8 cellular contexts compared by ENCODE assay signal in the genomic region with DNA sequence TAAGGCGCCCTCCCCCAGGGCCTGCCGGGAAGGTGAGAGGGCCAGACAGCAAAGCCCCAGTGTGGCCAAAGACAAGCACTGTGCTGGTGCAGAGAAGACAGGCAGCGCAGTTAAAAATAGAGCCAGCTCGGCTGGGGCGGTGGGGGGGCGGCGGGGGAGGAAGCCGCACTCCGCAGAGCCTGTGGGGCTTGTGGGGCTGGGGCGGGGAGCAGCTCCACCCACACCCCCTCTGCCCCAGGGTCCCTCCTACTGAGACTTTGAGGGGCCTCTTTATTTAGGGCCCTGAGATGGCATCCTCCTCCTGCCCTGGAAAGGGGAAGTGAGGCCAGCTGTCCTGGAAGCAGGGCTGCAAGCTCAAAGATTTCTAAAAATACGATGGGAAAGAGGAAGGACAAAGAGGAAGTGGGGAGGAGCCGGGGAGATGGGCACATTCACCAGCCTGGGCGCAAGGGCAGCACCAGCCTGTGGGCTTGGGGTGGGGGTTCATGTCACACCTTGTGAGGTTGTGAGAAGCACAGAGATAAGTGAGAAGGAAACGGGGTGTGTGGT. TPM values are rescaled to one million over a fixed set of nuclear protein-coding genes. Genes with fewer than 3 reads are reported as not detected.
A peak's percentile ranks its signal among the peaks of the same experiment; 100 is the strongest.
DNase-seq lines count a peak whose midpoint lies in the region; ATAC-seq and TF ChIP-seq lines count a peak whose summit lies in the region.

No MANE protein-coding gene starts in this region.

- TF ChIP-seq CTCF in HL-60 (IDR thresholded peaks at IDR 0.05; ENCODE audit: insufficient read depth, low read length) (no peak), suprapubic skin (IDR thresholded peaks at IDR 0.05) (no peak)

- peak; percentile 67 to 77 for ATAC-seq in right cardiac atrium

- peaks cover 0 to 46% (median 9%) of the 10 kb centered on the region in 11 experiments; a peak in 11 of 22 replicates for H3K36me3 ChIP-seq in BLaER1 treated with 17β-estradiol and CSF1 and Interleukin-3, amounts not matched to agents 10 nM and 100 nM
- H3K36me3 ChIP-seq in suprapubic skin: no peaks in the 10 kb centered on the region
- no peaks in the 10 kb centered on the region for H3K36me3 ChIP-seq in SJCRH30

- WGBS in right cardiac atrium: 18% methylated on average over 14 of the region's 14 CpGs
- WGBS in suprapubic skin: 30% methylated on average over 14 of the region's 14 CpGs

- TF ChIP-seq EP300 in suprapubic skin (IDR thresholded peaks at IDR 0.05): no peak

- H3K4me3 ChIP-seq in BLaER1 treated with 17β-estradiol and CSF1 and Interleukin-3, amounts not matched to agents 10 nM and 100 nM: peak overlapping the region; percentile 58 to 92 (median 67)
- peak overlapping the region; percentile 69 for H3K4me3 ChIP-seq in HL-60 (replicated peaks; ENCODE audit: insufficient read depth, low read length)
- H3K4me3 ChIP-seq in right cardiac atrium (ENCODE audit: low read length): peak overlapping the region; percentile 21
- H3K4me3 ChIP-seq in suprapubic skin: peak overlapping the region; percentile 39
- no peak overlapping the region for H3K4me3 ChIP-seq in SJCRH30

- H3K27ac ChIP-seq in BLaER1 treated with 17β-estradiol and CSF1 and Interleukin-3, amounts not matched to agents 10 nM and 100 nM: peak overlapping the region; percentile 87 to 95 (median 92)
- peak overlapping the region; percentile 86 for H3K27ac ChIP-seq in HL-60 (replicated peaks)
- no peak overlapping the region for H3K27ac ChIP-seq in right cardiac atrium (ENCODE audit: low read length)
- no peak overlapping the region for H3K27ac ChIP-seq in suprapubic skin
- H3K27ac ChIP-seq in SJCRH30: no peak overlapping the region

- peaks cover 69 to 100% (median 97%) of the 10 kb centered on the region in 10 experiments for H3K4me1 ChIP-seq in BLaER1 treated with 17β-estradiol and CSF1 and Interleukin-3, amounts not matched to agents 10 nM and 100 nM
- peaks cover 3% of the 10 kb centered on the region for H3K4me1 ChIP-seq in right cardiac atrium (ENCODE audit: control insufficient read depth, insufficient read depth, low read length)
- no peaks in the 10 kb centered on the region for H3K4me1 ChIP-seq in suprapubic skin
- no peaks in the 10 kb centered on the region for H3K4me1 ChIP-seq in SJCRH30

- H3K9me3 ChIP-seq in BLaER1 treated with 17β-estradiol and CSF1 and Interleukin-3, amounts not matched to agents 10 nM and 100 nM (replicated peaks in 1 of 11): peaks cover 0 to 6% (median 0%) of the 10 kb centered on the region in 11 experiments; a peak in 4 of 22 replicates
- H3K9me3 ChIP-seq in right cardiac atrium (ENCODE audit: control insufficient read depth, low read length): no peaks in the 10 kb centered on the region
- no peaks in the 10 kb centered on the region for H3K9me3 ChIP-seq in suprapubic skin
- H3K9me3 ChIP-seq in SJCRH30 (replicated peaks): no peaks in the 10 kb centered on the region

- peak overlapping the region; percentile 96 to 100 (median 99) for H3K4me2 ChIP-seq in BLaER1 treated with 17β-estradiol and CSF1 and Interleukin-3, amounts not matched to agents 10 nM and 100 nM

- peak; percentile 98 to 99 for DNase-seq in HL-60 (ENCODE audit: low read depth in 1 of 2, low spot score in 1 of 2)
- peak; percentile 66 for DNase-seq in activated T-cell treated with anti-CD3 and anti-CD28 coated beads, Interleukin-2, amount 50 U/mL, for 1 hour
- peak; percentile 56 to 85 (median 79) for DNase-seq in right cardiac atrium
- DNase-seq in suprapubic skin (ENCODE audit: low spot score in 2 of 2): no peak
- no peak for DNase-seq in SJCRH30
- DNase-seq in NCI-H748 treated with DMSO at 0.1 percent for 48 hours (lab: John Stamatoyannopoulos, UW): no peak
- no peak for DNase-seq in NCI-H524 treated with DMSO at 0.1 percent for 48 hours (lab: John Stamatoyannopoulos, UW)

- H3K9ac ChIP-seq in BLaER1 treated with 17β-estradiol and CSF1 and Interleukin-3, amounts not matched to agents 10 nM and 100 nM: peak overlapping the region; percentile 75 to 92 (median 82)

- no peak for TF ChIP-seq POLR2A in suprapubic skin (IDR thresholded peaks at IDR 0.05)

- no peaks in the 10 kb centered on the region for H3K27me3 ChIP-seq in BLaER1 treated with 17β-estradiol and CSF1 and Interleukin-3, amounts not matched to agents 10 nM and 100 nM
- no peaks in the 10 kb centered on the region for H3K27me3 ChIP-seq in HL-60 (ENCODE audit: insufficient read depth, poor library complexity, severe bottlenecking)
- H3K27me3 ChIP-seq in right cardiac atrium (ENCODE audit: control insufficient read depth, insufficient read depth): no peaks in the 10 kb centered on the region
- H3K27me3 ChIP-seq in suprapubic skin: peaks cover 57% of the 10 kb centered on the region
- H3K27me3 ChIP-seq in SJCRH30: no peaks in the 10 kb centered on the region; the same call in 1 of the 2 replicates

- H4K20me1 ChIP-seq in BLaER1 treated with 17β-estradiol and CSF1 and Interleukin-3, amounts not matched to agents 10 nM and 100 nM: peaks cover 0 to 38% (median 0%) of the 10 kb centered on the region in 11 experiments; a peak in 8 of 22 replicates

- intact Hi-C loops in right cardiac atrium (cut with DNase I): no loop called here

RNA-seq across cellular contexts. Expression of a gene that starts 2.6 kb away (rescaled TPM):
- total RNA-seq in right cardiac atrium (1 to 10 TPM; 5.1 to 7.0 (median 5.9) TPM), suprapubic skin (1 to 10 TPM in 3 of 4 donors, under 1 TPM in 1; 0.55 to 4.3 (median 2.7) TPM)
- polyA plus RNA-seq in right cardiac atrium: 2.6 TPM
- not detected in 2 replicates for total RNA-seq in SJCRH30 (2014; rRNA removed; shearing (Covaris generic))

RNA-seq across cellular contexts. Expression of a gene that starts 40.8 kb away (rescaled TPM):
- total RNA-seq in right cardiac atrium (1 to 10 TPM; 3.6 to 8.6 (median 5.7) TPM), suprapubic skin (1 to 10 TPM; 1.9 to 3.9 (median 3.0) TPM)
- 1.8 TPM for polyA plus RNA-seq in right cardiac atrium
- total RNA-seq in SJCRH30 (2014; rRNA removed; shearing (Covaris generic)): not detected in 2 replicates

Comparison
In these comparisons a context has a peak if more than half of its experiments do, and no peak if none do; other contexts are left out.
1. H3K27ac ChIP-seq: peak in BLaER1 treated with 17β-estradiol and CSF1 and Interleukin-3, amounts not matched to agents 10 nM and 100 nM (11 of 11) and HL-60 (single experiment); none in right cardiac atrium (single experiment), suprapubic skin (single experiment) and SJCRH30 (single experiment).
2. DNase-seq: peak in HL-60 (2 of 2), activated T-cell treated with anti-CD3 and anti-CD28 coated beads, Interleukin-2, amount 50 U/mL, for 1 hour (single experiment) and right cardiac atrium (3 of 3); none in suprapubic skin (0 of 2), SJCRH30 (0 of 2), NCI-H748 treated with DMSO at 0.1 percent for 48 hours (single experiment) and NCI-H524 treated with DMSO at 0.1 percent for 48 hours (single experiment).